ENCODE assay signal across 21 cellular contexts in genomic region chr16:87244646-87245197, GRCh38.
"Had no signal": no experiment of that assay in that cellular context is flagged by ENCODE, and none has a peak within 500 bp of the region (broad histone marks: within the 10 kb centered on the region; RNA-seq: fewer than 3 reads in every experiment).

No MANE protein-coding gene starts in this region.

- H3K4me3 ChIP-seq: pancreas, psoas muscle, spleen, thoracic aorta had no signal

- H3K4me1 ChIP-seq: heart left ventricle, pancreas, spleen had no signal

- ATAC-seq: esophagus mucosa; heart left ventricle; left colon; naive thymus-derived CD4-positive, alpha-beta T cell; pancreas; psoas muscle; stimulated activated memory B cell treated with anti-CD40 and anti-IgM and Interleukin-4, amounts not matched to agents 10 μg/mL and 1 μg/mL and 100 μg/mL, for 72 hours; stimulated activated naive CD8-positive, alpha-beta T cell treated with anti-CD3 and anti-CD28 coated beads, Interleukin-15, amount 100 ng/mL, for 72 hours had no signal

- H3K36me3 Mint-ChIP-seq: stimulated activated memory B cell treated with anti-CD40 and anti-IgM and Interleukin-4, amounts not matched to agents 10 μg/mL and 1 μg/mL and 100 μg/mL, for 72 hours had no signal

- H3K9me3 Mint-ChIP-seq: naive thymus-derived CD4-positive, alpha-beta T cell; stimulated activated memory B cell treated with anti-CD40 and anti-IgM and Interleukin-4, amounts not matched to agents 10 μg/mL and 1 μg/mL and 100 μg/mL, for 72 hours; stimulated activated naive CD8-positive, alpha-beta T cell treated with anti-CD3 and anti-CD28 coated beads, Interleukin-15, amount 100 ng/mL, for 72 hours had no signal

- H3K9me3 ChIP-seq: heart left ventricle, pancreas, psoas muscle, spleen, thoracic aorta had no signal

- DNase-seq: effector memory CD4-positive, alpha-beta T cell; heart left ventricle; hippocampal formation; left colon; naive thymus-derived CD4-positive, alpha-beta T cell; nucleus accumbens; pancreas; psoas muscle; retina; spleen; stimulated activated CD4-positive, alpha-beta T cell treated with anti-CD3 and anti-CD28 coated beads, Interleukin-15, amount 100 ng/mL, for 24 hours; stimulated activated CD4-positive, alpha-beta T cell treated with anti-CD3 and anti-CD28 coated beads, Interleukin-1b, Interleukin-23, amount 100 ng/mL, for 48 hours; stimulated activated CD4-positive, alpha-beta T cell treated with anti-CD3 and anti-CD28 coated beads, Interleukin-4, amount 100 ng/mL, for 24 hours; stimulated activated naive CD8-positive, alpha-beta T cell treated with anti-CD3 and anti-CD28 coated beads, Interleukin-15, amount 100 ng/mL, for 72 hours; substantia nigra; trophoblast cell had no signal

- H3K36me3 ChIP-seq: heart left ventricle, pancreas, spleen, thoracic aorta had no signal

- H3K27ac ChIP-seq: heart left ventricle, pancreas, psoas muscle, spleen, thoracic aorta had no signal

- H3K27me3 Mint-ChIP-seq: stimulated activated naive CD8-positive, alpha-beta T cell treated with anti-CD3 and anti-CD28 coated beads, Interleukin-15, amount 100 ng/mL, for 72 hours had no signal

- H3K27ac Mint-ChIP-seq: naive thymus-derived CD4-positive, alpha-beta T cell; stimulated activated memory B cell treated with anti-CD40 and anti-IgM and Interleukin-4, amounts not matched to agents 10 μg/mL and 1 μg/mL and 100 μg/mL, for 72 hours; stimulated activated naive CD8-positive, alpha-beta T cell treated with anti-CD3 and anti-CD28 coated beads, Interleukin-15, amount 100 ng/mL, for 72 hours had no signal

- H3K27me3 ChIP-seq: pancreas, spleen had no signal

- H3K4me3 Mint-ChIP-seq: naive thymus-derived CD4-positive, alpha-beta T cell; stimulated activated memory B cell treated with anti-CD40 and anti-IgM and Interleukin-4, amounts not matched to agents 10 μg/mL and 1 μg/mL and 100 μg/mL, for 72 hours; stimulated activated naive CD8-positive, alpha-beta T cell treated with anti-CD3 and anti-CD28 coated beads, Interleukin-15, amount 100 ng/mL, for 72 hours had no signal

- H3K4me1 Mint-ChIP-seq: stimulated activated memory B cell treated with anti-CD40 and anti-IgM and Interleukin-4, amounts not matched to agents 10 μg/mL and 1 μg/mL and 100 μg/mL, for 72 hours had no signal

- FAIRE-seq: endometrium, frontal cortex, pancreas had no signal
